ENCODE assay signal across 9 cellular contexts in genomic region chr12:85448548-85449139, GRCh38.
DNase-seq lines count a peak whose midpoint lies in the region; ATAC-seq, FAIRE-seq and TF ChIP-seq lines count a peak whose summit lies in the region.
"Had no signal": no experiment of that assay in that cellular context is flagged by ENCODE, and none has a peak within 500 bp of the region (broad histone marks: within the 10 kb centered on the region; RNA-seq: fewer than 3 reads in every experiment).

No MANE protein-coding gene starts in this region.

- intact Hi-C loops in MCF 10A (cut with micrococcal nuclease): loop anchor here (1.0 to 2.0 kb wide), 3 partner anchors 138 to 372 kb away; no protein-coding TSS in a partner anchor
- intact Hi-C loops in breast epithelium (cut with DNase I; ENCODE audit: low total_unique reads): no loop called here
- intact Hi-C loops in endothelial cell of umbilical vein (cut with micrococcal nuclease): loop anchor here (1.0 to 2.0 kb wide), 4 partner anchors 23 to 372 kb away; no protein-coding TSS in a partner anchor
- intact Hi-C loops in transverse colon (cut with DNase I; ENCODE audit: low total_unique reads): no loop called here

- H3K27ac Mint-ChIP-seq in MCF 10A (ENCODE audit: low read depth, unreplicated experiment): no peak overlapping the region

- no peak overlapping the region for H3K4me2 ChIP-seq in endothelial cell of umbilical vein (ENCODE audit: insufficient read depth, low read length)

- BruUV-seq in MCF 10A (replicated peaks; lab: Mats Ljungman, UMichigan) (no TSS peak), endothelial cell of umbilical vein (replicated peaks; lab: Mats Ljungman, UMichigan) (no TSS peak)

- H3K27ac ChIP-seq in breast epithelium: no peak overlapping the region
- H3K27ac ChIP-seq in endothelial cell of umbilical vein (ENCODE audit: insufficient read depth, low read depth, low read length): no peak overlapping the region
- no peak overlapping the region for H3K27ac ChIP-seq in transverse colon
- H3K27ac ChIP-seq: SJCRH30 had no signal

- TF ChIP-seq EP300 in transverse colon (IDR thresholded peaks at IDR 0.05; ENCODE audit: low read depth): no peak

- H3K27me3 Mint-ChIP-seq in MCF 10A (ENCODE audit: insufficient read depth, unreplicated experiment): no peaks in the 10 kb centered on the region

- H3K4me1 ChIP-seq in breast epithelium: no peaks in the 10 kb centered on the region
- no peaks in the 10 kb centered on the region for H3K4me1 ChIP-seq in endothelial cell of umbilical vein (ENCODE audit: control insufficient read depth, extremely low read depth, insufficient read depth, low read length)
- H3K4me1 ChIP-seq in transverse colon: peaks cover 0 to 18% (median 5%) of the 10 kb centered on the region in 4 donors
- H3K4me1 ChIP-seq: SJCRH30 had no signal

- WGBS in transverse colon (ENCODE audit: low coverage in 1 of 2), 2 donors: 26 to 37% methylated on average over 4 of the region's 4 CpGs

- H2AFZ ChIP-seq in endothelial cell of umbilical vein (ENCODE audit: low read depth, low read length): no peak overlapping the region

- no peaks in the 10 kb centered on the region for H4K20me1 ChIP-seq in endothelial cell of umbilical vein (replicated peaks; ENCODE audit: control insufficient read depth, extremely low read depth, insufficient read depth, low read length)

- CTCF ChIA-PET in MCF 10A (lab: Yijun Ruan, JAX): interaction anchor here (0.6 to 3.2 kb wide), 17 partner anchors 15 to 432 kb away, joined by 3 to 19 read pairs (median 4); no protein-coding TSS in a partner anchor
- CTCF ChIA-PET in endothelial cell of umbilical vein (lab: Charles Lee): interaction anchor here (0.7 to 3.3 kb wide), 43 partner anchors 9 to 574 kb away, joined by 3 to 104 read pairs (median 4); no protein-coding TSS in a partner anchor

- peak; percentile 32 for DNase-seq in MCF 10A (ENCODE audit: unreplicated experiment)
- DNase-seq in breast epithelium (ENCODE audit: low spot score in 2 of 2): no peak
- DNase-seq in NCI-H2227 (lab: John Stamatoyannopoulos, UW; ENCODE audit: unreplicated experiment): peak; percentile 45
- peak; percentile 42 for DNase-seq in endothelial cell of umbilical vein (ENCODE audit: low read depth, low spot score)
- DNase-seq in transverse colon: no peak
- DNase-seq in NCI-H524 treated with DMSO at 0.1 percent for 48 hours (lab: John Stamatoyannopoulos, UW): no peak
- DNase-seq in effector CD8-positive, alpha-beta T cell (lab: John Stamatoyannopoulos, UW): no peak

- no peak overlapping the region for H3K9ac ChIP-seq in endothelial cell of umbilical vein (replicated peaks; ENCODE audit: extremely low read depth, insufficient read depth, low read length)

- in situ Hi-C loops in transverse colon (cut with MboI; ENCODE audit: low pct_ligation_motif_present in 1 of 4, low pct_unique_long_range_greater_than_20kb in 1 of 4, low sequenced_read_pairs in 3 of 4): loop anchor here in 1 of 4 donors (25.0 kb wide), 1 partner anchor 361 kb away; no protein-coding TSS in a partner anchor

- TF ChIP-seq POLR2A in breast epithelium (IDR thresholded peaks at IDR 0.05): no peak
- no peak for TF ChIP-seq POLR2A in endothelial cell of umbilical vein (IDR thresholded peaks at IDR 0.05; ENCODE audit: low read depth, low read length)
- no peak for TF ChIP-seq POLR2A in transverse colon (IDR thresholded peaks at IDR 0.05)

- no peaks in the 10 kb centered on the region for H3K36me3 ChIP-seq in breast epithelium
- no peaks in the 10 kb centered on the region for H3K36me3 ChIP-seq in endothelial cell of umbilical vein (ENCODE audit: control insufficient read depth in 2 of 2, extremely low read depth in 1 of 2, insufficient read depth in 2 of 2, low read length in 2 of 2)
- no peaks in the 10 kb centered on the region for H3K36me3 ChIP-seq in transverse colon
- H3K36me3 ChIP-seq: SJCRH30 had no signal

- peak; percentile 43 for TF ChIP-seq CTCF in MCF 10A (IDR thresholded peaks at IDR 0.05; ENCODE audit: unreplicated experiment)
- no peak for TF ChIP-seq CTCF in breast epithelium (IDR thresholded peaks at IDR 0.05)
- TF ChIP-seq CTCF in endothelial cell of umbilical vein (IDR thresholded peaks at IDR 0.05; ENCODE audit: extremely low read depth in 1 of 2, insufficient read depth in 1 of 2, low read depth in 1 of 2, low read length in 2 of 2): no peak
- peak; percentile 33 to 52 (median 41) for TF ChIP-seq CTCF in transverse colon (IDR thresholded peaks at IDR 0.05)

- peak; percentile 59 for FAIRE-seq in endothelial cell of umbilical vein (lab: Jason Lieb, UNC)

- H3K4me1 Mint-ChIP-seq in MCF 10A (ENCODE audit: insufficient read depth, unreplicated experiment): peaks cover 6% of the 10 kb centered on the region

- dilution Hi-C loops in endothelial cell of umbilical vein (cut with MboI; ENCODE audit: extremely low pct_ligation_motif_present, low sequenced_read_pairs): loop anchor here (25.0 kb wide), 1 partner anchor 286 kb away; no protein-coding TSS in a partner anchor

- no peak for ATAC-seq in HG03280 (IDR thresholded peaks at IDR 0.05; ENCODE audit: unreplicated experiment)

- no peak overlapping the region for H3K4me3 ChIP-seq in breast epithelium
- no peak overlapping the region for H3K4me3 ChIP-seq in endothelial cell of umbilical vein (replicated peaks in 1 of 3; ENCODE audit: insufficient read depth in 1 of 3, low read depth in 1 of 3, low read length in 3 of 3)
- no peak overlapping the region for H3K4me3 ChIP-seq in transverse colon
- H3K4me3 ChIP-seq: SJCRH30 had no signal

- H3K9me1 ChIP-seq in endothelial cell of umbilical vein (replicated peaks; ENCODE audit: control insufficient read depth, extremely low read depth, insufficient read depth, low read length): no peaks in the 10 kb centered on the region

- H3K9me3 ChIP-seq in breast epithelium (no peaks in the 10 kb centered on the region), endothelial cell of umbilical vein (replicated peaks; ENCODE audit: control insufficient read depth, insufficient read depth, low read length) (no peaks in the 10 kb centered on the region), transverse colon (no peaks in the 10 kb centered on the region)
- H3K9me3 ChIP-seq: SJCRH30 had no signal

- H3K4me3 Mint-ChIP-seq in MCF 10A (ENCODE audit: unreplicated experiment): no peak overlapping the region

- H3K36me3 Mint-ChIP-seq in MCF 10A (ENCODE audit: insufficient read depth, unreplicated experiment): no peaks in the 10 kb centered on the region

- POLR2A ChIA-PET in MCF 10A (lab: Yijun Ruan, JAX): interaction anchor here (0.7 kb wide), 1 partner anchor 533 kb away, joined by 5 read pairs; no protein-coding TSS in a partner anchor
- POLR2A ChIA-PET in endothelial cell of umbilical vein (lab: Charles Lee): interaction anchor here (1.1 kb wide), 1 partner anchor 372 kb away, joined by 3 read pairs; no protein-coding TSS in a partner anchor

- no peaks in the 10 kb centered on the region for H3K9me3 Mint-ChIP-seq in MCF 10A (ENCODE audit: unreplicated experiment)

- no peaks in the 10 kb centered on the region for H3K79me2 ChIP-seq in endothelial cell of umbilical vein (ENCODE audit: control insufficient read depth, insufficient read depth, low read length)

- no peaks in the 10 kb centered on the region for H3K27me3 ChIP-seq in breast epithelium
- H3K27me3 ChIP-seq in endothelial cell of umbilical vein (ENCODE audit: control insufficient read depth in 2 of 2, insufficient read depth in 2 of 2, low read length in 2 of 2): no peaks in the 10 kb centered on the region
- no peaks in the 10 kb centered on the region for H3K27me3 ChIP-seq in transverse colon
- H3K27me3 ChIP-seq: SJCRH30 had no signal

TF ChIP-seq in endothelial cell of umbilical vein, 7 proteins besides CTCF, POLR2A, EP300 and RAD21:
- TF ChIP-seq FOS (IDR thresholded peaks at IDR 0.05; ENCODE audit: borderline replicate concordance, insufficient read depth, low read length): no peak
- no peak for TF ChIP-seq MYC (IDR thresholded peaks at IDR 0.05; ENCODE audit: low read depth, low read length)
- TF ChIP-seq POLR2AphosphoS5 (IDR thresholded peaks at IDR 0.05; ENCODE audit: insufficient read depth, low read depth, low read length): no peak
- TF ChIP-seq MAX (IDR thresholded peaks at IDR 0.05; ENCODE audit: insufficient read depth, insufficient read length): no peak
- TF ChIP-seq JUN (IDR thresholded peaks at IDR 0.05; ENCODE audit: borderline replicate concordance, insufficient read depth, insufficient read length, low read depth): no peak
- TF ChIP-seq GATA2 (IDR thresholded peaks at IDR 0.05; ENCODE audit: insufficient read depth, insufficient read length, low read depth, low read length): no peak
- TF ChIP-seq EZH2 (IDR thresholded peaks at IDR 0.05; ENCODE audit: borderline replicate concordance, low read depth, low read length, severe bottlenecking): no peak
TF ChIP-seq in endothelial cell of umbilical vein: peak in this region for 0.

Comparison
In these comparisons a context has a peak if more than half of its experiments do, and no peak if none do; other contexts are left out.
1. DNase-seq: peak in MCF 10A (single experiment), NCI-H2227 (single experiment) and endothelial cell of umbilical vein (single experiment); none in breast epithelium (0 of 2), transverse colon (single experiment), NCI-H524 treated with DMSO at 0.1 percent for 48 hours (single experiment) and effector CD8-positive, alpha-beta T cell (single experiment).
2. CTCF ChIP-seq: peak in MCF 10A (single experiment) and transverse colon (5 of 5); none in breast epithelium (0 of 3) and endothelial cell of umbilical vein (0 of 2).
3. intact Hi-C loops: an anchor here in MCF 10A (1.0 to 2.0 kb wide) and endothelial cell of umbilical vein (1.0 to 2.0 kb wide); none called in breast epithelium and transverse colon.